ENCODE assay signal across 8 cellular contexts in the genomic region with DNA sequence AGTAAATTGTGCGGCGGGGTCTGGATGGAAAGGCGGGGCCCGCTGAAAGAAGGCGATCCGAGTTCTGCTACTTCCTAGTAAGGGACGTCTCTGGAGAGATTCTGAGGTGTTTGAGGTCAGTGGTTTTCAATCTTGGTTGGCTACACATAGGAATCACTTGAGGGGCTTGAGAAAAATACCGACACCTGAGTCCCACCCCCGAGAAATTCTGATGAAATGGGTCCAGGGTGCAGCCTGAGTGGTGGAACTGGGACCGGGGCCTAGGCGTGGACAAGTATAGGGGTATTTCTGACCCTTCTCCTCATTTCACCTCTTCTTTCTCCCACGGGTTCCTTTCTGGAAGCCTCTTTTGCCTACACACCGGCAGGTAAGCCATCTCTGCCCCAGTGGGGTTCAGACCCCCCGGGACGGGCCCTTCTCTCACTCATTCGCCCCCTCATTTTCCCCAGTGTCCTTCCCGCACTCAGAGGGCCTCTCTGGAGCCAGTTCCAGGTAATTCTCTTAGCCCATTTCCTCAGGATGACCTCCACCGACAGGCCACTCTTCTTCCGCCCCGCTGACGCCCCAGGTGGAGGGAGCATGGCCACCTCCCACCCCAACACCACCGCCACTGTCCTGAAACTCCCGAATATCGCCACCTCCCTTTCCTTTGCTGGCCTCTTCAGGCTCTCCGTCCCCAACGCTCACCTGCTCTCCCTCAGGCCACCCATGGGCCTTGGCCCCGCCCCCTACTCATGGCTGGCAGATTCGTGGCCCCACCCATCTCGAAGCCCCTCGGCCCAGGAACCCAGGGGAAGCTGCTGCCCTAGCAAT. TPM values are rescaled to one million over a fixed set of nuclear protein-coding genes. Genes with fewer than 3 reads are reported as not detected.
DNase-seq lines count a peak whose midpoint lies in the region; ATAC-seq and TF ChIP-seq lines count a peak whose summit lies in the region.

No MANE protein-coding gene starts in this region.

- no peak for TF ChIP-seq RAD21 in SK-N-SH (IDR thresholded peaks at IDR 0.05; ENCODE audit: low read length)

- H3K9me3 ChIP-seq in SK-N-SH (no peaks in the 10 kb centered on the region), adipocyte (ENCODE audit: control insufficient read depth, low read length) (no peaks in the 10 kb centered on the region)

- peak overlapping the region; percentile 73 to 80 for H3K4me3 ChIP-seq in SK-N-SH (ENCODE audit: low read depth in 2 of 2, low read length in 1 of 2)
- H3K4me3 ChIP-seq in adipocyte (ENCODE audit: low read length): peak overlapping the region; percentile 87
- H3K4me3 ChIP-seq in kidney epithelial cell (ENCODE audit: low read depth, low read length): peak overlapping the region; percentile 53

- H3K4me1 ChIP-seq in SK-N-SH (ENCODE audit: control insufficient read depth in 1 of 2, insufficient read depth in 2 of 2, low read depth in 1 of 2, low read length in 1 of 2) (peaks cover 0 to 17% of the 10 kb centered on the region in 2 experiments; a peak in 1 of 4 replicates), adipocyte (ENCODE audit: control insufficient read depth, insufficient read depth, low read length) (peaks cover under 1% of the 10 kb centered on the region)

- peak overlapping the region; percentile 45 to 93; a peak in 3 of 4 replicates for H3K27ac ChIP-seq in SK-N-SH (ENCODE audit: low read depth in 2 of 2, low read length in 1 of 2)
- peak overlapping the region; percentile 84 for H3K27ac ChIP-seq in substantia nigra (ENCODE audit: low read depth, low read length, poor library complexity, severe bottlenecking)

- peak overlapping the region; percentile 89 for H2AFZ ChIP-seq in SK-N-SH (ENCODE audit: low read depth)

- no peak for TF ChIP-seq CTCF in SK-N-SH (IDR thresholded peaks at IDR 0.05)
- TF ChIP-seq CTCF in kidney epithelial cell (IDR thresholded peaks at IDR 0.05; ENCODE audit: insufficient read depth, low read length, poor library complexity, severe bottlenecking): no peak

- H3K9ac ChIP-seq in SK-N-SH (peak overlapping the region; percentile 97), adipocyte (ENCODE audit: low read length) (peak overlapping the region; percentile 90)

- no peaks in the 10 kb centered on the region for H3K27me3 ChIP-seq in SK-N-SH (ENCODE audit: insufficient read depth)
- H3K27me3 ChIP-seq in adipocyte (replicated peaks; ENCODE audit: control insufficient read depth, insufficient read depth, low read length): peaks cover 20% of the 10 kb centered on the region
- H3K27me3 ChIP-seq in kidney epithelial cell (ENCODE audit: control insufficient read depth, insufficient read depth, low read length): peaks cover 24% of the 10 kb centered on the region

- POLR2A ChIA-PET in SK-N-SH (lab: Yijun Ruan, JAX): interaction anchor here (0.6 to 1.4 kb wide), 10 partner anchors 10 to 208 kb away, joined by 3 to 15 read pairs (median 3); partner anchors contain the start of genes CCDC15, SIAE and SPA17

- H3K36me3 ChIP-seq in SK-N-SH (replicated peaks in 1 of 2; ENCODE audit: control insufficient read depth in 1 of 2, insufficient read depth in 2 of 2, low read length in 1 of 2) (no peaks in the 10 kb centered on the region), adipocyte (ENCODE audit: control insufficient read depth, insufficient read depth, low read length, severe bottlenecking) (no peaks in the 10 kb centered on the region), kidney epithelial cell (ENCODE audit: control insufficient read depth, insufficient read depth, low read length) (no peaks in the 10 kb centered on the region)

- CTCF ChIA-PET in SK-N-SH (lab: Yijun Ruan, JAX): interaction anchor here (0.5 to 5.0 kb wide), 36 partner anchors 8 to 538 kb away, joined by 3 to 55 read pairs (median 4); partner anchors contain the start of genes CCDC15, MSANTD2, NRGN and ROBO3

- DNase-seq in SK-N-SH (no peak), adipocyte (ENCODE audit: low read depth) (no peak), kidney epithelial cell (ENCODE audit: low read depth) (no peak), substantia nigra (lab: John Stamatoyannopoulos, UW) (no peak), AG08395 (ENCODE audit: low spot score) (no peak), NCI-H1417 (lab: John Stamatoyannopoulos, UW) (no peak)

- ATAC-seq in SK-N-SH treated with all-trans-retinoic acid at 6 μM for 48 hours (no peak), GM18867 (IDR thresholded peaks at IDR 0.05; ENCODE audit: unreplicated experiment) (no peak)

- H3K9me2 ChIP-seq in SK-N-SH: no peaks in the 10 kb centered on the region

- H3K4me2 ChIP-seq in SK-N-SH: peak overlapping the region; percentile 96

- no peak for TF ChIP-seq EP300 in SK-N-SH (IDR thresholded peaks at IDR 0.05; ENCODE audit: borderline replicate concordance in 1 of 2, low read depth in 1 of 2, low read length in 1 of 2)

- H3F3A ChIP-seq in SK-N-SH (replicated peaks; ENCODE audit: insufficient read depth): no peaks in the 10 kb centered on the region

- WGBS in SK-N-SH (ENCODE audit: low lambda C conversion rate): 39% methylated on average over 28 of the region's 30 CpGs

- H4K20me1 ChIP-seq in SK-N-SH (ENCODE audit: insufficient read depth): no peaks in the 10 kb centered on the region

- no peaks in the 10 kb centered on the region; the same call in 1 of the 2 replicates for H3K79me2 ChIP-seq in SK-N-SH (ENCODE audit: insufficient read depth)

TF ChIP-seq in SK-N-SH, 30 proteins besides CTCF, POLR2A, EP300 and RAD21:
- TF ChIP-seq, protein P1, sequence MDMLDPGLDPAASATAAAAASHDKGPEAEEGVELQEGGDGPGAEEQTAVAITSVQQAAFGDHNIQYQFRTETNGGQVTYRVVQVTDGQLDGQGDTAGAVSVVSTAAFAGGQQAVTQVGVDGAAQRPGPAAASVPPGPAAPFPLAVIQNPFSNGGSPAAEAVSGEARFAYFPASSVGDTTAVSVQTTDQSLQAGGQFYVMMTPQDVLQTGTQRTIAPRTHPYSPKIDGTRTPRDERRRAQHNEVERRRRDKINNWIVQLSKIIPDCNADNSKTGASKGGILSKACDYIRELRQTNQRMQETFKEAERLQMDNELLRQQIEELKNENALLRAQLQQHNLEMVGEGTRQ (IDR thresholded peaks at IDR 0.05; ENCODE audit: borderline replicate concordance, low read depth, low read length): no peak
- 0 out of 2 replicates have a peak, but pooled peaks have one; percentile 5 for TF ChIP-seq POLR2AphosphoS5 (IDR thresholded peaks at IDR 0.05; ENCODE audit: low read depth, low read length)

TF ChIP-seq in SK-N-SH treated with all-trans-retinoic acid at 6 μM for 48 hours, 23 proteins besides CTCF, POLR2A, EP300 and RAD21 (continues in another document):
- TF ChIP-seq TCF4 (CRISPR knock-in tag; IDR thresholded peaks at IDR 0.05; ENCODE audit: borderline replicate concordance): no peak
- TF ChIP-seq ZNF8 (CRISPR knock-in tag; IDR thresholded peaks at IDR 0.05): no peak
- TF ChIP-seq ESRRG (CRISPR knock-in tag; IDR thresholded peaks at IDR 0.05): no peak
- TF ChIP-seq, protein P2, sequence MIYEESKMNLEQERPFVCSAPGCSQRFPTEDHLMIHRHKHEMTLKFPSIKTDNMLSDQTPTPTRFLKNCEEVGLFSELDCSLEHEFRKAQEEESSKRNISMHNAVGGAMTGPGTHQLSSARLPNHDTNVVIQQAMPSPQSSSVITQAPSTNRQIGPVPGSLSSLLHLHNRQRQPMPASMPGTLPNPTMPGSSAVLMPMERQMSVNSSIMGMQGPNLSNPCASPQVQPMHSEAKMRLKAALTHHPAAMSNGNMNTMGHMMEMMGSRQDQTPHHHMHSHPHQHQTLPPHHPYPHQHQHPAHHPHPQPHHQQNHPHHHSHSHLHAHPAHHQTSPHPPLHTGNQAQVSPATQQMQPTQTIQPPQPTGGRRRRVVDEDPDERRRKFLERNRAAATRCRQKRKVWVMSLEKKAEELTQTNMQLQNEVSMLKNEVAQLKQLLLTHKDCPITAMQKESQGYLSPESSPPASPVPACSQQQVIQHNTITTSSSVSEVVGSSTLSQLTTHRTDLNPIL (CRISPR knock-in tag; IDR thresholded peaks at IDR 0.05; ENCODE audit: low read depth): no peak
- no peak for TF ChIP-seq PPARA (CRISPR knock-in tag; IDR thresholded peaks at IDR 0.05; ENCODE audit: borderline replicate concordance)
- TF ChIP-seq GLIS3 (CRISPR knock-in tag; IDR thresholded peaks at IDR 0.05): no peak
- TF ChIP-seq SNAI2 (CRISPR knock-in tag; IDR thresholded peaks at IDR 0.05): no peak
- no peak for TF ChIP-seq CSRNP3 (CRISPR knock-in tag; IDR thresholded peaks at IDR 0.05)
- no peak for TF ChIP-seq ZC3H10 (CRISPR knock-in tag; IDR thresholded peaks at IDR 0.05)

RNA-seq across cellular contexts. Expression of gene ROBO3, which starts 11.8 kb away (rescaled TPM):
- polyA plus RNA-seq in SK-N-SH (2012; rRNA removed): 59.8 and 61.2 TPM in 2 replicates
- 14.5 and 21.9 TPM in 2 replicates for polyA plus RNA-seq in SK-N-SH (2012; cell fraction: cytosol; rRNA removed)
- polyA plus RNA-seq in SK-N-SH (2012; cell fraction: nucleus; rRNA removed): 309 and 336 TPM in 2 replicates
- total RNA-seq in kidney epithelial cell: 57.0 and 70.2 TPM in 2 replicates

RNA-seq across cellular contexts. Expression of gene ROBO4, which starts 20.6 kb away (rescaled TPM):
- 0.31 and 0.95 TPM in 2 replicates for polyA plus RNA-seq in SK-N-SH (2012; rRNA removed)
- 0.13 and 0.45 TPM in 2 replicates for polyA plus RNA-seq in SK-N-SH (2012; cell fraction: cytosol; rRNA removed)
- polyA plus RNA-seq in SK-N-SH (2012; cell fraction: nucleus; rRNA removed): 1.9 and 2.2 TPM in 2 replicates
- 5.1 and 6.3 TPM in 2 replicates for total RNA-seq in kidney epithelial cell

RNA-seq across cellular contexts. Expression of gene HEPN1, which starts 42.0 kb away (rescaled TPM):
- polyA plus RNA-seq in SK-N-SH (2012; rRNA removed): not detected in 2 replicates
- polyA plus RNA-seq in SK-N-SH (2012; cell fraction: cytosol; rRNA removed): not detected in 2 replicates
- not detected in 2 replicates for polyA plus RNA-seq in SK-N-SH (2012; cell fraction: nucleus; rRNA removed)
- not detected in 2 replicates for total RNA-seq in kidney epithelial cell

RNA-seq across cellular contexts. Expression of gene HEPACAM, which starts 58.8 kb away (rescaled TPM):
- not detected in 2 replicates for polyA plus RNA-seq in SK-N-SH (2012; rRNA removed)
- polyA plus RNA-seq in SK-N-SH (2012; cell fraction: cytosol; rRNA removed): not detected in 2 replicates
- 0.01 and 0.07 TPM in 2 replicates for polyA plus RNA-seq in SK-N-SH (2012; cell fraction: nucleus; rRNA removed)
- 0.14 and 0.17 TPM in 2 replicates for total RNA-seq in kidney epithelial cell
